1 cellular context compared by ENCODE assay signal in genomic region chr10:131912620-131913019, GRCh38.
TF ChIP-seq lines count a peak whose summit lies in the region.

No MANE protein-coding gene starts in this region.

TF ChIP-seq in GM12878, 131 proteins besides CTCF, POLR2A, EP300 and RAD21:
- TF ChIP-seq ZNF217 (IDR thresholded peaks at IDR 0.05), result peak; percentile 20; the same call in 1 of the 2 replicates
- peak; percentile 48; the same call in 1 of the 2 replicates for TF ChIP-seq SMARCA5 (IDR thresholded peaks at IDR 0.05)
- no peak for TF ChIP-seq NFYA (IDR thresholded peaks at IDR 0.05; ENCODE audit: borderline replicate concordance, low read depth, low read length)
- no peak for TF ChIP-seq SMC3 (IDR thresholded peaks at IDR 0.05; ENCODE audit: borderline replicate concordance, low read length)
- TF ChIP-seq HDGF (IDR thresholded peaks at IDR 0.05), result no peak
